In the genomic region with DNA sequence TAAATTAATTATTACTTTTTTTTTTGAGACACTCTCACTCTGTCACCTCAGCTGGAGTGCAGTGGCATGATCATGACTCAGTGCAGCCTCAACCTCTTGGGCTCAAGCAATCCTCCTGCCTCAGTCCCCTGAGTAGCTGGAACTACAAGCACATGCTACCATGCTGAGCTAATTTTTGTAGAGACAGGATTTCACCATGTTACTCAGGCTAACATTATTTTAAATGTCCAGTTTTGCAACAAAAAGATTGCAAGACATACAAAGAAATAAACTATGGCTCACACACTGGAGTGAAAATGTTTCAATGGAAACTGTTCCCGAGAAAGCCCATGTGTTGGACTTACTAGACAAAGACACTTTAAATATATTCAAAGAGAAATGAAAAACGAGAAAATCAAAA, we compare ENCODE assay signal across 34 cellular contexts. TPM values are rescaled to one million over a fixed set of nuclear protein-coding genes. Genes with fewer than 3 reads are reported as not detected.
"Had no signal": no experiment of that assay in that cellular context is flagged by ENCODE, and none has a peak within 500 bp of the region (broad histone marks: within the 10 kb centered on the region; RNA-seq: fewer than 3 reads in every experiment).

No MANE protein-coding gene starts in this region.

- H3K27me3 Mint-ChIP-seq: activated CD4-positive, alpha-beta T cell treated with anti-CD3 and anti-CD28 coated beads, Interleukin-2, amount 10 ng/mL, durations not matched to agents 24 days and 14 days; activated CD8-positive, alpha-beta T cell treated with anti-CD3 and anti-CD28 coated beads for 36 hours; activated naive CD8-positive, alpha-beta T cell treated with anti-CD3 and anti-CD28 coated beads for 36 hours; activated T-helper 17 cell treated with anti-CD3 and anti-CD28 coated beads, Interleukin-2, amount 50 U/mL, for 72 hours had no signal

- H3K9me3 ChIP-seq: body of pancreas, breast epithelium, Peyer's patch, SJSA1, SK-N-SH had no signal

- H3K27ac Mint-ChIP-seq: activated CD4-positive, alpha-beta T cell treated with anti-CD3 and anti-CD28 coated beads, Interleukin-2, amount 10 ng/mL, durations not matched to agents 24 days and 14 days; activated CD8-positive, alpha-beta T cell treated with anti-CD3 and anti-CD28 coated beads for 36 hours; activated naive CD8-positive, alpha-beta T cell treated with anti-CD3 and anti-CD28 coated beads for 36 hours; activated T-cell treated with anti-CD3 and anti-CD28 coated beads, Interleukin-2, amount 50 U/mL, for 72 hours; activated T-helper 17 cell treated with anti-CD3 and anti-CD28 coated beads, Interleukin-2, amount 50 U/mL, for 72 hours; T-helper 1 cell treated with Interleukin-12 subunit alpha and Interleukin-12 subunit beta and Interleukin-4 antibody, amounts not matched to agents 30 μg/mL and 1 μg/mL, for 36 hours; T-helper 2 cell treated with Interferon-gamma antibody and Interleukin-4, amounts not matched to agents 5 μg/mL and 100 μg/mL, for 36 hours had no signal

- H3K9me3 Mint-ChIP-seq: activated CD4-positive, alpha-beta T cell treated with anti-CD3 and anti-CD28 coated beads, Interleukin-2, amount 10 ng/mL, durations not matched to agents 24 days and 14 days; activated T-helper 17 cell treated with anti-CD3 and anti-CD28 coated beads, Interleukin-2, amount 50 U/mL, for 72 hours; T-helper 1 cell treated with Interleukin-12 subunit alpha and Interleukin-12 subunit beta and Interleukin-4 antibody, amounts not matched to agents 30 μg/mL and 1 μg/mL, for 36 hours; T-helper 2 cell treated with Interferon-gamma antibody and Interleukin-4, amounts not matched to agents 5 μg/mL and 100 μg/mL, for 36 hours had no signal

- H3K4me1 ChIP-seq: body of pancreas, breast epithelium, Peyer's patch had no signal

- H3K9ac ChIP-seq: KMS-11, SK-N-SH had no signal

- H3K27ac ChIP-seq: body of pancreas, breast epithelium, KMS-11, Peyer's patch, SJSA1 had no signal

- ATAC-seq: activated CD8-positive, alpha-beta T cell treated with anti-CD3 and anti-CD28 coated beads for 36 hours; activated T-cell treated with anti-CD3 and anti-CD28 coated beads, Interleukin-2, amount 50 U/mL, for 72 hours; activated T-helper 17 cell treated with anti-CD3 and anti-CD28 coated beads, Interleukin-2, amount 50 U/mL, for 72 hours; body of pancreas; PC-3 had no signal

- H3K4me1 Mint-ChIP-seq: activated CD4-positive, alpha-beta T cell treated with anti-CD3 and anti-CD28 coated beads, Interleukin-2, amount 10 ng/mL, durations not matched to agents 24 days and 14 days; activated T-helper 17 cell treated with anti-CD3 and anti-CD28 coated beads, Interleukin-2, amount 50 U/mL, for 72 hours had no signal

- H3K4me3 Mint-ChIP-seq: activated CD4-positive, alpha-beta T cell treated with anti-CD3 and anti-CD28 coated beads, Interleukin-2, amount 10 ng/mL, durations not matched to agents 24 days and 14 days; activated CD8-positive, alpha-beta T cell treated with anti-CD3 and anti-CD28 coated beads for 36 hours; activated naive CD8-positive, alpha-beta T cell treated with anti-CD3 and anti-CD28 coated beads for 36 hours; activated T-cell treated with anti-CD3 and anti-CD28 coated beads, Interleukin-2, amount 50 U/mL, for 72 hours; activated T-helper 17 cell treated with anti-CD3 and anti-CD28 coated beads, Interleukin-2, amount 50 U/mL, for 72 hours; T-helper 1 cell treated with Interleukin-12 subunit alpha and Interleukin-12 subunit beta and Interleukin-4 antibody, amounts not matched to agents 30 μg/mL and 1 μg/mL, for 36 hours; T-helper 2 cell treated with Interferon-gamma antibody and Interleukin-4, amounts not matched to agents 5 μg/mL and 100 μg/mL, for 36 hours had no signal

- H3K4me3 ChIP-seq: body of pancreas, breast epithelium, Peyer's patch, SJSA1 had no signal

- H3K36me3 ChIP-seq: breast epithelium, Peyer's patch had no signal

- H3K27me3 ChIP-seq: body of pancreas, breast epithelium, Peyer's patch, SJSA1 had no signal

- DNase-seq: activated CD4-positive, alpha-beta T cell treated with anti-CD3 and anti-CD28 coated beads, Interleukin-2, amount 10 ng/mL, durations not matched to agents 24 days and 14 days; activated CD4-positive, alpha-beta T cell treated with anti-CD3 and anti-CD28 coated beads, Interleukin-2, amount 50 U/mL, for 4 hours; activated CD8-positive, alpha-beta T cell treated with anti-CD3 and anti-CD28 coated beads for 36 hours; activated effector memory CD4-positive, alpha-beta T cell treated with anti-CD3 and anti-CD28 coated beads, Interleukin-2, amount 50 U/mL, for 16 hours; activated naive CD4-positive, alpha-beta T cell; activated naive CD4-positive, alpha-beta T cell treated with anti-CD3 and anti-CD28 coated beads, Interleukin-2, amount 50 U/mL, for 16 hours; activated naive CD8-positive, alpha-beta T cell treated with anti-CD3 and anti-CD28 coated beads for 36 hours; activated T-cell treated with anti-CD3 and anti-CD28 coated beads, Interleukin-2, amount 50 U/mL, for 1 hour; activated T-cell treated with anti-CD3 and anti-CD28 coated beads, Interleukin-2, amount 50 U/mL, for 72 hours; body of pancreas; MM.1S; MV-4-11; NCI-H1092; NCI-H146; NCI-H187; NCI-H2029 treated with DMSO at 0.1 percent for 48 hours; NCI-H2107; NCI-H2171; NCI-H2227 treated with DMSO at 0.1 percent for 48 hours; NCI-H526; NCI-H748 treated with DMSO at 0.1 percent for 48 hours; NK-92 treated with Interleukin-12 subunit alpha and Interleukin-12 subunit beta, amount 100 ng/mL, for 24 hours; PC-3; Peyer's patch; RPMI8226; SHP77 treated with DMSO at 0.1 percent for 48 hours; SK-N-SH had no signal

- H3K4me2 ChIP-seq: KMS-11, SK-N-SH had no signal

RNA-seq across cellular contexts. Expression of gene MND1, which starts 59.3 kb away (rescaled TPM):
- total RNA-seq: cardiac septum had no signal
